15 cellular contexts compared by ENCODE assay signal in genomic region chr5:137796279-137796678, GRCh38.
"Had no signal": no experiment of that assay in that cellular context is flagged by ENCODE, and none has a peak within 500 bp of the region (broad histone marks: within the 10 kb centered on the region; RNA-seq: fewer than 3 reads in every experiment).

No MANE protein-coding gene starts in this region.

- ATAC-seq: gastrocnemius medialis; heart right ventricle; lower lobe of right lung; naive thymus-derived CD4-positive, alpha-beta T cell had no signal

- DNase-seq: effector memory CD4-positive, alpha-beta T cell; gastrocnemius medialis; heart right ventricle; left ventricle myocardium inferior; lower lobe of right lung; midbrain; naive thymus-derived CD4-positive, alpha-beta T cell; nephron progenitor cell; sigmoid colon; stimulated activated CD4-positive, alpha-beta T cell treated with anti-CD3 and anti-CD28 coated beads, Interleukin-12 subunit alpha, Interleukin-12 subunit beta, amount 100 ng/mL, for 4 hours; stimulated activated naive CD4-positive, alpha-beta T cell; stomach; substantia nigra; transverse colon had no signal

- H3K27ac Mint-ChIP-seq: memory B cell; naive thymus-derived CD4-positive, alpha-beta T cell; nephron progenitor cell had no signal

- H3K9me3 Mint-ChIP-seq: memory B cell; naive thymus-derived CD4-positive, alpha-beta T cell; nephron progenitor cell had no signal

- H3K27me3 Mint-ChIP-seq: memory B cell had no signal

- H3K4me1 Mint-ChIP-seq: memory B cell; naive thymus-derived CD4-positive, alpha-beta T cell; nephron progenitor cell had no signal

- H3K36me3 Mint-ChIP-seq: memory B cell had no signal

- H3K4me3 Mint-ChIP-seq: memory B cell; naive thymus-derived CD4-positive, alpha-beta T cell; nephron progenitor cell had no signal
